9 cellular contexts compared by ENCODE assay signal in the genomic region with DNA sequence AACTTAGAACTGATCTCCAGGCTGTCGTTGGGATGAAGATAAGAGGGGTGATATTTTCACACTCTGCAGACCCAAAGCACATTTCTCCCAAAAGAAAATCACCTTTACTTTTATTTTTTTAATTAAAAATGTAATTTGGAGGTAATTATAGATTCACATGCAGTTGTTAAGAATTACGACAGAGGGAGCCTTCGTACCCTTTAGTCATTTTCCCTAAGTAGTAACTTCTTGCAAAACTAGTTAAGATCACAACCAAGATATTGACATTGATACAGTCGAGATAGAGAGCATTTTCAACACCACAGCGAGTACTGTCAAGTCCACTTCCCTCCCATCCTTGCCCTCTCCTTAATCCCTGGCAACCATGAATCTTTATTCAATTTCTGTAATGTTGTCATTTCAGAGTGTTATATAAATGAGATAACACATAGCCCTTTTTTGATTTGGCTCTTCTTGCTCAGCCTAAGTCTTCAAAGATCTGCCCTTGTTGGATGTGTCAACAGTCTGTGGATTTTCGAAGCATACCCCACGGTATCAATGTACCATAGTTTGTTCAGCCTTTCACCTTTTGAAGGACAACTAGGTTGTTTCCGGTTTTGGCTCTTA. TPM values are rescaled to one million over a fixed set of nuclear protein-coding genes. Genes with fewer than 3 reads are reported as not detected.
DNase-seq lines count a peak whose midpoint lies in the region; ATAC-seq and TF ChIP-seq lines count a peak whose summit lies in the region.
"Had no signal": no experiment of that assay in that cellular context is flagged by ENCODE, and none has a peak within 500 bp of the region (broad histone marks: within the 10 kb centered on the region; RNA-seq: fewer than 3 reads in every experiment).

No MANE protein-coding gene starts in this region.

- H3K9me3 ChIP-seq in GM23248 (ENCODE audit: low read depth) (no peaks in the 10 kb centered on the region), SK-N-SH (no peaks in the 10 kb centered on the region)

- 0 out of 2 replicates have a peak, but pooled peaks cover 3% of the 10 kb centered on the region for H3K27me3 ChIP-seq in GM23248 (replicated peaks; ENCODE audit: insufficient read depth)
- H3K27me3 ChIP-seq in SK-N-SH (ENCODE audit: insufficient read depth) = no peaks in the 10 kb centered on the region

- H3K9ac ChIP-seq in GM23248 (no peak overlapping the region), SK-N-SH (no peak overlapping the region)

- H3K27ac ChIP-seq in GM23248 (no peak overlapping the region), SK-N-SH (ENCODE audit: low read depth in 2 of 2, low read length in 1 of 2) (no peak overlapping the region)

- WGBS in GM23248 (ENCODE audit: low coverage in 1 of 2, low lambda C conversion rate in 2 of 2, missing lambda C conversion rate in 2 of 2), 2 experiments = 46 to 47% methylated on average over 8 of the region's 8 CpGs
- 39% methylated on average over 8 of the region's 8 CpGs for WGBS in SK-N-SH (ENCODE audit: low lambda C conversion rate)

- in situ Hi-C loops in GM23248 (cut with MboI) = loop anchor here (10.0 kb wide), 1 partner anchor 183 kb away; no protein-coding TSS in a partner anchor

- H3F3A ChIP-seq in GM23248 (ENCODE audit: insufficient read depth) = no peaks in the 10 kb centered on the region
- H3F3A ChIP-seq in SK-N-SH (replicated peaks; ENCODE audit: insufficient read depth) = no peaks in the 10 kb centered on the region

- H3K4me3 ChIP-seq in AG04449 (ENCODE audit: low read depth, low read length) (no peak overlapping the region), GM23248 (no peak overlapping the region), SK-N-SH (ENCODE audit: low read depth in 2 of 2, low read length in 1 of 2) (no peak overlapping the region)
- H3K4me3 ChIP-seq: lung had no signal

- H3K36me3 ChIP-seq in GM23248 (ENCODE audit: low read depth) = no peaks in the 10 kb centered on the region
- no peaks in the 10 kb centered on the region for H3K36me3 ChIP-seq in SK-N-SH (replicated peaks in 1 of 2; ENCODE audit: control insufficient read depth in 1 of 2, insufficient read depth in 2 of 2, low read length in 1 of 2)

- peak; percentile 37 for TF ChIP-seq CTCF in AG04449 (IDR thresholded peaks at IDR 0.05; ENCODE audit: insufficient read depth, low read length, missing control alignments)
- peak; percentile 65 for TF ChIP-seq CTCF in SK-N-SH (IDR thresholded peaks at IDR 0.05)

- H3K9me2 ChIP-seq in GM23248 (ENCODE audit: insufficient read depth) (no peaks in the 10 kb centered on the region), SK-N-SH (no peaks in the 10 kb centered on the region)

- H3K79me2 ChIP-seq in GM23248 (ENCODE audit: insufficient read depth) (no peaks in the 10 kb centered on the region), SK-N-SH (ENCODE audit: insufficient read depth) (no peaks in the 10 kb centered on the region)

- CTCF ChIA-PET in AG04449 (lab: Yijun Ruan, JAX) (interaction anchor here (0.7 to 11.1 kb wide), 16 partner anchors 9 to 235 kb away, joined by 3 to 94 read pairs (median 4); no protein-coding TSS in a partner anchor), SK-N-SH (lab: Yijun Ruan, JAX) (interaction anchor here (1.1 kb wide), 1 partner anchor 17 kb away, joined by 3 read pairs; no protein-coding TSS in a partner anchor)

- no peak for DNase-seq in AG04449 (ENCODE audit: low read depth, low spot score)
- DNase-seq in GM23248 = peak; percentile 56
- no peak for DNase-seq in SK-N-SH
- peak; percentile 27 for DNase-seq in germinal center (ENCODE audit: low spot score)
- no peak for DNase-seq in ecto neural progenitor cell (ENCODE audit: low spot score)

- TF ChIP-seq EP300 in SK-N-SH (IDR thresholded peaks at IDR 0.05; ENCODE audit: borderline replicate concordance in 1 of 2, low read depth in 1 of 2, low read length in 1 of 2) = no peak

- H3K4me2 ChIP-seq in GM23248 (ENCODE audit: unreplicated experiment) = no peak overlapping the region
- no peak overlapping the region for H3K4me2 ChIP-seq in SK-N-SH

- H2AFZ ChIP-seq in GM23248 = no peak overlapping the region
- no peak overlapping the region for H2AFZ ChIP-seq in SK-N-SH (ENCODE audit: low read depth)

- H3K4me1 ChIP-seq in GM23248 (ENCODE audit: insufficient read depth) (no peaks in the 10 kb centered on the region), SK-N-SH (ENCODE audit: control insufficient read depth in 1 of 2, insufficient read depth in 2 of 2, low read depth in 1 of 2, low read length in 1 of 2) (no peaks in the 10 kb centered on the region)

- no peaks in the 10 kb centered on the region for H4K20me1 ChIP-seq in GM23248 (ENCODE audit: insufficient read depth)
- H4K20me1 ChIP-seq in SK-N-SH (ENCODE audit: insufficient read depth) = no peaks in the 10 kb centered on the region

- POLR2A ChIA-PET in AG04449 (lab: Yijun Ruan, JAX) = no interaction called here
- POLR2A ChIA-PET in SK-N-SH (lab: Yijun Ruan, JAX) = no interaction called here

- peak; percentile 38 for TF ChIP-seq RAD21 in SK-N-SH (IDR thresholded peaks at IDR 0.05; ENCODE audit: low read length)

- ATAC-seq in GM18867 (IDR thresholded peaks at IDR 0.05; ENCODE audit: unreplicated experiment) (no peak), HG03097 (IDR thresholded peaks at IDR 0.05; ENCODE audit: low FRiP score, unreplicated experiment) (no peak), HG02938 (IDR thresholded peaks at IDR 0.05; ENCODE audit: unreplicated experiment) (no peak)

TF ChIP-seq in SK-N-SH, 30 proteins besides CTCF, POLR2A, EP300 and RAD21:
- TF ChIP-seq SMC3 (IDR thresholded peaks at IDR 0.05; ENCODE audit: low read depth, low read length) (peak; percentile 25), NFIC (IDR thresholded peaks at IDR 0.05; ENCODE audit: borderline replicate concordance) (no peak), EZH2phosphoT487 (IDR thresholded peaks at IDR 0.05; ENCODE audit: borderline replicate concordance, low read depth) (no peak), GABPA (IDR thresholded peaks at IDR 0.05; ENCODE audit: low read depth) (no peak), GATA2 (CRISPR knock-in tag; IDR thresholded peaks at IDR 0.05) (no peak), FOSL2 (IDR thresholded peaks at IDR 0.05; ENCODE audit: borderline replicate concordance, low read depth) (no peak), POLR2AphosphoS5 (IDR thresholded peaks at IDR 0.05; ENCODE audit: low read depth, low read length) (no peak)
- TF ChIP-seq, protein P1, sequence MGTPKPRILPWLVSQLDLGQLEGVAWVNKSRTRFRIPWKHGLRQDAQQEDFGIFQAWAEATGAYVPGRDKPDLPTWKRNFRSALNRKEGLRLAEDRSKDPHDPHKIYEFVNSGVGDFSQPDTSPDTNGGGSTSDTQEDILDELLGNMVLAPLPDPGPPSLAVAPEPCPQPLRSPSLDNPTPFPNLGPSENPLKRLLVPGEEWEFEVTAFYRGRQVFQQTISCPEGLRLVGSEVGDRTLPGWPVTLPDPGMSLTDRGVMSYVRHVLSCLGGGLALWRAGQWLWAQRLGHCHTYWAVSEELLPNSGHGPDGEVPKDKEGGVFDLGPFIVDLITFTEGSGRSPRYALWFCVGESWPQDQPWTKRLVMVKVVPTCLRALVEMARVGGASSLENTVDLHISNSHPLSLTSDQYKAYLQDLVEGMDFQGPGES (IDR thresholded peaks at IDR 0.05; ENCODE audit: low read depth, low read length) = no peak
- TF ChIP-seq, protein P2, sequence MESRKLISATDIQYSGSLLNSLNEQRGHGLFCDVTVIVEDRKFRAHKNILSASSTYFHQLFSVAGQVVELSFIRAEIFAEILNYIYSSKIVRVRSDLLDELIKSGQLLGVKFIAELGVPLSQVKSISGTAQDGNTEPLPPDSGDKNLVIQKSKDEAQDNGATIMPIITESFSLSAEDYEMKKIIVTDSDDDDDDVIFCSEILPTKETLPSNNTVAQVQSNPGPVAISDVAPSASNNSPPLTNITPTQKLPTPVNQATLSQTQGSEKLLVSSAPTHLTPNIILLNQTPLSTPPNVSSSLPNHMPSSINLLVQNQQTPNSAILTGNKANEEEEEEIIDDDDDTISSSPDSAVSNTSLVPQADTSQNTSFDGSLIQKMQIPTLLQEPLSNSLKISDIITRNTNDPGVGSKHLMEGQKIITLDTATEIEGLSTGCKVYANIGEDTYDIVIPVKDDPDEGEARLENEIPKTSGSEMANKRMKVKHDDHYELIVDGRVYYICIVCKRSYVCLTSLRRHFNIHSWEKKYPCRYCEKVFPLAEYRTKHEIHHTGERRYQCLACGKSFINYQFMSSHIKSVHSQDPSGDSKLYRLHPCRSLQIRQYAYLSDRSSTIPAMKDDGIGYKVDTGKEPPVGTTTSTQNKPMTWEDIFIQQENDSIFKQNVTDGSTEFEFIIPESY (IDR thresholded peaks at IDR 0.05; ENCODE audit: borderline replicate concordance, low read depth) = no peak

RNA-seq across cellular contexts. Expression of a gene that starts 39.6 kb away (rescaled TPM):
- 0.11 and 0.13 TPM in 2 replicates for total RNA-seq in GM23248 (2014; rRNA removed; shearing (Covaris generic))
- polyA plus RNA-seq in GM23248 (2016; fragmentation: Nextera tagmentation; extraction: Ambion mirVana) = 0.32 and 0.44 TPM in 2 replicates
- polyA plus RNA-seq in SK-N-SH (2012; rRNA removed) = 0.13 and 0.15 TPM in 2 replicates
- 0.04 and 0.08 TPM in 2 replicates for polyA plus RNA-seq in SK-N-SH (2012; cell fraction: cytosol; rRNA removed)
- polyA plus RNA-seq in SK-N-SH (2012; cell fraction: nucleus; rRNA removed) = 0.12 and 0.19 TPM in 2 replicates

Comparison
In these comparisons a context has a peak if more than half of its experiments do, and no peak if none do; other contexts are left out.
1. DNase-seq: peak in GM23248 (single experiment) and germinal center (single experiment); none in AG04449 (single experiment), SK-N-SH (single experiment) and ecto neural progenitor cell (single experiment).